Comparison of ENCODE assay signal across 11 cellular contexts in the genomic region with DNA sequence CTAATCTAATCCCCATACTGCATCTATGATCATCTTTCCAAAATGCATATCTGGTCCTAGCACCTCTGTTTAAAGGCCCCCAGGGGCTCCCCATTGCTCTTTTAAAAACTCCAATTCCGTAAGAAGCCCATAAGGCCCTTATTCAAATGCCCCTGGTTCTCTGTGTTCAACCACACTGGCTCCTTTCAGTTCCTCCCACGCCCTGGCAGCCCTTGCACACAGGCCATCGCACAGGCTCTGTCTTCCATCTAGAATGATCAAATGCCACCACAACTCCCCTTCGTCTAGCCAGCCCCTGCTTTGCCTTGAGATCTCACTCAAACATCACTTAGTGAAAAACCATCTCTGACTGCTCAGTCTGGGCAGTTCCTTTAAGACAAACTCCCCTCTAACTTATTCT.
DNase-seq lines count a peak whose midpoint lies in the region; ATAC-seq and TF ChIP-seq lines count a peak whose summit lies in the region.
"Had no signal": no experiment of that assay in that cellular context is flagged by ENCODE, and none has a peak within 500 bp of the region (broad histone marks: within the 10 kb centered on the region; RNA-seq: fewer than 3 reads in every experiment).

No MANE protein-coding gene starts in this region.

- no peaks in the 10 kb centered on the region for H3K36me3 ChIP-seq in SK-N-SH (replicated peaks in 1 of 2; ENCODE audit: control insufficient read depth in 1 of 2, insufficient read depth in 2 of 2, low read length in 1 of 2)
- no peaks in the 10 kb centered on the region for H3K36me3 ChIP-seq in H7 (replicated peaks; ENCODE audit: control insufficient read depth, insufficient read depth, low read length)
- H3K36me3 ChIP-seq: ovary had no signal

- TF ChIP-seq EP300 in SK-N-SH (IDR thresholded peaks at IDR 0.05; ENCODE audit: borderline replicate concordance in 1 of 2, low read depth in 1 of 2, low read length in 1 of 2), result no peak

- DNase-seq in stimulated activated CD8-positive, alpha-beta memory T cell treated with anti-CD3 and anti-CD28 coated beads, Interleukin-4, amount 100 ng/mL, for 24 hours (ENCODE audit: low read depth), result peak; percentile 7
- no peak for DNase-seq in SK-N-SH
- no peak for DNase-seq in H7
- DNase-seq in GM20000 (ENCODE audit: low spot score), result no peak
- DNase-seq: activated CD4-positive, alpha-beta T cell treated with anti-CD3 and anti-CD28 coated beads, Interleukin-2, amount 50 U/mL, for 4 hours; ovary had no signal

- H3K27me3 ChIP-seq in SK-N-SH (ENCODE audit: insufficient read depth) (no peaks in the 10 kb centered on the region), H7 (ENCODE audit: control insufficient read depth, insufficient read depth, low read length) (no peaks in the 10 kb centered on the region)
- H3K27me3 ChIP-seq: ovary had no signal

- peak; percentile 82 for ATAC-seq in GM19043 (IDR thresholded peaks at IDR 0.05; ENCODE audit: low read depth, unreplicated experiment)
- peak; percentile 67 for ATAC-seq in GM21619 (IDR thresholded peaks at IDR 0.05; ENCODE audit: unreplicated experiment)
- ATAC-seq in HG03354 (IDR thresholded peaks at IDR 0.05; ENCODE audit: poor library complexity, severe bottlenecking, unreplicated experiment), result peak; percentile 72
- ATAC-seq: left lobe of liver had no signal

- 65% methylated on average over 4 of the region's 4 CpGs for WGBS in SK-N-SH (ENCODE audit: low lambda C conversion rate)

- no peak for TF ChIP-seq RAD21 in SK-N-SH (IDR thresholded peaks at IDR 0.05; ENCODE audit: low read length)

- H3K79me2 ChIP-seq in SK-N-SH (ENCODE audit: insufficient read depth), result no peaks in the 10 kb centered on the region

- no peak overlapping the region for H3K27ac ChIP-seq in SK-N-SH (ENCODE audit: low read depth in 2 of 2, low read length in 1 of 2)
- H3K27ac ChIP-seq: HL-60, ovary had no signal

- H4K20me1 ChIP-seq in SK-N-SH (ENCODE audit: insufficient read depth), result no peaks in the 10 kb centered on the region

- H3F3A ChIP-seq in SK-N-SH (replicated peaks; ENCODE audit: insufficient read depth), result no peaks in the 10 kb centered on the region

- H3K9me2 ChIP-seq in SK-N-SH, result no peaks in the 10 kb centered on the region

- peaks cover 0 to 1% of the 10 kb centered on the region in 2 experiments; a peak in 1 of 4 replicates for H3K4me1 ChIP-seq in SK-N-SH (ENCODE audit: control insufficient read depth in 1 of 2, insufficient read depth in 2 of 2, low read depth in 1 of 2, low read length in 1 of 2)

- no peak overlapping the region for H3K9ac ChIP-seq in SK-N-SH

- no peak overlapping the region for H3K4me3 ChIP-seq in SK-N-SH (ENCODE audit: low read depth in 2 of 2, low read length in 1 of 2)
- H3K4me3 ChIP-seq in H7 (ENCODE audit: insufficient read depth, low read depth, low read length), result no peak overlapping the region
- H3K4me3 ChIP-seq: ovary had no signal

- CTCF ChIA-PET in SK-N-SH (lab: Yijun Ruan, JAX), result interaction anchor here (0.9 kb wide), 1 partner anchor 9 kb away, joined by 3 read pairs; no protein-coding TSS in a partner anchor

- H2AFZ ChIP-seq in SK-N-SH (ENCODE audit: low read depth), result no peak overlapping the region

- no peaks in the 10 kb centered on the region for H3K9me3 ChIP-seq in SK-N-SH
- H3K9me3 ChIP-seq: ovary had no signal

- POLR2A ChIA-PET in SK-N-SH (lab: Yijun Ruan, JAX), result no interaction called here

- no peak for TF ChIP-seq CTCF in SK-N-SH (IDR thresholded peaks at IDR 0.05)
- no peak for TF ChIP-seq CTCF in GM20000 (IDR thresholded peaks at IDR 0.05; ENCODE audit: extremely low read depth, missing control alignments)

- H3K4me2 ChIP-seq in SK-N-SH, result no peak overlapping the region

TF ChIP-seq in SK-N-SH, 30 proteins besides CTCF, POLR2A, EP300 and RAD21:
- TF ChIP-seq, protein P1, sequence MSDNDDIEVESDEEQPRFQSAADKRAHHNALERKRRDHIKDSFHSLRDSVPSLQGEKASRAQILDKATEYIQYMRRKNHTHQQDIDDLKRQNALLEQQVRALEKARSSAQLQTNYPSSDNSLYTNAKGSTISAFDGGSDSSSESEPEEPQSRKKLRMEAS (IDR thresholded peaks at IDR 0.05; ENCODE audit: low read depth), result no peak
- TF ChIP-seq NRF1 (IDR thresholded peaks at IDR 0.05; ENCODE audit: low read depth, low read length) (no peak), FOXM1 (IDR thresholded peaks at IDR 0.05; ENCODE audit: low read depth) (no peak), MXI1 (IDR thresholded peaks at IDR 0.05; ENCODE audit: low read depth, low read length) (no peak)
- TF ChIP-seq, protein P2, sequence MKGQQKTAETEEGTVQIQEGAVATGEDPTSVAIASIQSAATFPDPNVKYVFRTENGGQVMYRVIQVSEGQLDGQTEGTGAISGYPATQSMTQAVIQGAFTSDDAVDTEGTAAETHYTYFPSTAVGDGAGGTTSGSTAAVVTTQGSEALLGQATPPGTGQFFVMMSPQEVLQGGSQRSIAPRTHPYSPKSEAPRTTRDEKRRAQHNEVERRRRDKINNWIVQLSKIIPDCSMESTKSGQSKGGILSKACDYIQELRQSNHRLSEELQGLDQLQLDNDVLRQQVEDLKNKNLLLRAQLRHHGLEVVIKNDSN (IDR thresholded peaks at IDR 0.05; ENCODE audit: borderline replicate concordance, low read depth), result no peak
